10 cellular contexts compared by ENCODE assay signal in the genomic region with DNA sequence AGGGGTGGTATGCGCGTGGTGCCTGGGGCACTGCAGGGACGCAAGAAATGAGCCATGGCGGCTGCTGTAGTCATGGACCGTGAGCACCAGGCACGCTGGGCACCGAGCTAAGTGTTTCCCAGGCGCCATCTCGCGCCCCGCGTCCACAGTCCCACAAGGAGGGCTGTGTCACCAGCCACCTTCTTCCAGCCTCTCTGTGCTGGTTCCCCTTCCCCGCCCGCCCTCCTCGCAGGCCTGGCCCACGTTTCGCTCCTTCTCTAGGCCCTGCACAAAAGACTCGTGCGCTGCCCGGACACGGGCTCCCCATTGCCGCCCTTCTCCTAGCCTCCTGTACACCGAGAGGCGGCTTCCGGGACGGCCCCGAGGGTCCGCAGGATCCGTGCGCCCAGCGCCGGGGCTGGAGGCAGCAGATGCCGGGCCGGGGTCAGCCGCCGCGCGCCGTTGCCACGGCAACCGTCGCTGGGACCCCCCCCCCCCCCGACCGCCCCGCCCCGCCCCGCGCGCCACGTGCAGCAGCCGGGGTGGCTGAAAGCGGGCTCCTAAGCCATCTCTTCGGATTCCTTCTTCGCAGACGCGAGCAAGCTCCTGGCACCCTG.
DNase-seq lines count a peak whose midpoint lies in the region; ATAC-seq and TF ChIP-seq lines count a peak whose summit lies in the region.
"Had no signal": no experiment of that assay in that cellular context is flagged by ENCODE, and none has a peak within 500 bp of the region (broad histone marks: within the 10 kb centered on the region; RNA-seq: fewer than 3 reads in every experiment).

No MANE protein-coding gene starts in this region.

- H3K36me3 ChIP-seq in GM23338 (ENCODE audit: insufficient read depth) (no peaks in the 10 kb centered on the region), ascending aorta (no peaks in the 10 kb centered on the region), iPS DF 6.9 (ENCODE audit: control insufficient read depth, insufficient read depth, low read length) (no peaks in the 10 kb centered on the region)

- 0 out of 2 replicates have a peak, but pooled peaks cover 6% of the 10 kb centered on the region for H3F3A ChIP-seq in GM23338 (replicated peaks; ENCODE audit: low read depth)

- H3K36me3 Mint-ChIP-seq in GM23338 (ENCODE audit: low read depth): no peaks in the 10 kb centered on the region

- peaks cover 18% of the 10 kb centered on the region for H3K27me3 ChIP-seq in GM23338 (ENCODE audit: insufficient read depth)
- no peaks in the 10 kb centered on the region for H3K27me3 ChIP-seq in ascending aorta
- no peaks in the 10 kb centered on the region; the same call in 1 of the 2 replicates for H3K27me3 ChIP-seq in iPS DF 6.9 (ENCODE audit: control insufficient read depth, insufficient read depth, low read length)

- H3K9me3 Mint-ChIP-seq in GM23338: peaks cover 5% of the 10 kb centered on the region; the same call in 1 of the 3 replicates

- ATAC-seq in GM23338: peak; percentile 92
- ATAC-seq in HG03378 (IDR thresholded peaks at IDR 0.05; ENCODE audit: unreplicated experiment): no peak
- no peak for ATAC-seq in GM19328 (IDR thresholded peaks at IDR 0.05; ENCODE audit: unreplicated experiment)
- ATAC-seq in HG02678 (IDR thresholded peaks at IDR 0.05; ENCODE audit: unreplicated experiment): no peak

- WGBS in iPS DF 6.9 (ENCODE audit: insufficient coverage, insufficient read length): no CpG with 5 or more reads among the region's 56 CpGs

- peak overlapping the region; percentile 65 for H3K4me3 Mint-ChIP-seq in GM23338

- H4K20me1 ChIP-seq in GM23338 (replicated peaks; ENCODE audit: insufficient read depth): no peaks in the 10 kb centered on the region

- TF ChIP-seq CTCF in GM23338 (conservative IDR thresholded peaks at IDR 0.05; ENCODE audit: low read depth in 2 of 2) (no peak), ascending aorta (IDR thresholded peaks at IDR 0.05) (no peak)

- peaks cover 10% of the 10 kb centered on the region for H3K4me1 Mint-ChIP-seq in GM23338

- DNase-seq in GM23338 (ENCODE audit: low spot score) (peak; percentile 80), ascending aorta (ENCODE audit: low spot score in 2 of 2) (no peak), iPS DF 6.9 (ENCODE audit: low read depth, low spot score) (no peak), renal cortical epithelial cell (ENCODE audit: low read depth) (peak; percentile 36), NCI-H226 (no peak)
- DNase-seq: GM23248, NCI-H187 treated with DMSO at 0.1 percent for 48 hours had no signal

- H3K9me2 ChIP-seq in GM23338 (ENCODE audit: insufficient read depth): no peaks in the 10 kb centered on the region

- peak overlapping the region; percentile 99 for H2AFZ ChIP-seq in GM23338
- H2AFZ ChIP-seq: GM23248 had no signal

- H3K27ac ChIP-seq in GM23338 (ENCODE audit: low read depth) (no peak overlapping the region), ascending aorta (no peak overlapping the region), iPS DF 6.9 (ENCODE audit: low read length) (no peak overlapping the region)
- H3K27ac ChIP-seq: GM23248 had no signal

- H3K27me3 Mint-ChIP-seq in GM23338 (ENCODE audit: insufficient read depth, low read depth, poor library complexity): peaks cover 7% of the 10 kb centered on the region

- H3K4me3 ChIP-seq in GM23338 (peak overlapping the region; percentile 59), ascending aorta (peak overlapping the region; percentile 53 to 63), iPS DF 6.9 (ENCODE audit: low read length) (peak overlapping the region; percentile 37; the same call in 1 of the 2 replicates)
- H3K4me3 ChIP-seq: GM23248 had no signal

- H3K9me3 ChIP-seq in ascending aorta (no peaks in the 10 kb centered on the region), iPS DF 6.9 (ENCODE audit: control insufficient read depth, insufficient read depth, low read length) (no peaks in the 10 kb centered on the region)

- intact Hi-C loops in ascending aorta (cut with DNase I): no loop called here

- peak overlapping the region; percentile 82 for H3K4me2 ChIP-seq in GM23338

- H3K4me1 ChIP-seq in GM23338 (ENCODE audit: insufficient read depth) (peaks cover 17% of the 10 kb centered on the region; the same call in 1 of the 2 replicates), ascending aorta (peaks cover 0 to 2% of the 10 kb centered on the region in 2 donors), iPS DF 6.9 (ENCODE audit: control insufficient read depth, insufficient read depth, low read length) (peaks cover 3% of the 10 kb centered on the region)

- no peak overlapping the region for H3K27ac Mint-ChIP-seq in GM23338

- no peaks in the 10 kb centered on the region for H3K79me2 ChIP-seq in GM23338 (replicated peaks; ENCODE audit: insufficient read depth)

TF ChIP-seq in GM23338, 12 proteins besides CTCF, POLR2A, EP300 and RAD21:
- TF ChIP-seq, protein P1, sequence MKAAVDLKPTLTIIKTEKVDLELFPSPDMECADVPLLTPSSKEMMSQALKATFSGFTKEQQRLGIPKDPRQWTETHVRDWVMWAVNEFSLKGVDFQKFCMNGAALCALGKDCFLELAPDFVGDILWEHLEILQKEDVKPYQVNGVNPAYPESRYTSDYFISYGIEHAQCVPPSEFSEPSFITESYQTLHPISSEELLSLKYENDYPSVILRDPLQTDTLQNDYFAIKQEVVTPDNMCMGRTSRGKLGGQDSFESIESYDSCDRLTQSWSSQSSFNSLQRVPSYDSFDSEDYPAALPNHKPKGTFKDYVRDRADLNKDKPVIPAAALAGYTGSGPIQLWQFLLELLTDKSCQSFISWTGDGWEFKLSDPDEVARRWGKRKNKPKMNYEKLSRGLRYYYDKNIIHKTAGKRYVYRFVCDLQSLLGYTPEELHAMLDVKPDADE (IDR thresholded peaks at IDR 0.05): no peak
- TF ChIP-seq POLR2AphosphoS5 (IDR thresholded peaks at IDR 0.05; ENCODE audit: low read depth): peak; percentile 38; the same call in 1 of the 2 replicates

Comparison
In these comparisons a context has a peak if more than half of its experiments do, and no peak if none do; other contexts are left out.
1. DNase-seq: peak in GM23338 (single experiment) and renal cortical epithelial cell (single experiment); none in ascending aorta (0 of 2), iPS DF 6.9 (single experiment) and NCI-H226 (single experiment).
2. Peak in every context shown above with its lines, with median percentiles within 50 percentile points of each other: H3K4me3 ChIP-seq.